ENCODE assay signal across 2 cellular contexts in genomic region chr7:151498495-151498894, GRCh38.
TF ChIP-seq lines count a peak whose summit lies in the region.

No MANE protein-coding gene starts in this region.

TF ChIP-seq in HEK293, 187 proteins besides CTCF, POLR2A, EP300 and RAD21:
- peak; percentile 57; the same call in 1 of the 2 replicates for TF ChIP-seq OSR2 (tag by site-specific recombination; IDR thresholded peaks at IDR 0.05)
- no peak for TF ChIP-seq KLF9 (tag by site-specific recombination; IDR thresholded peaks at IDR 0.05; ENCODE audit: low read depth)

TF ChIP-seq in HepG2, 621 proteins besides CTCF, POLR2A, EP300 and RAD21:
- no peak for TF ChIP-seq CHCHD3 (CRISPR knock-in tag; IDR thresholded peaks at IDR 0.05)
- TF ChIP-seq ZNF770 (CRISPR knock-in tag; IDR thresholded peaks at IDR 0.05): peak; percentile 60; the same call in 1 of the 2 replicates
